ENCODE assay signal across 19 cellular contexts in genomic region chr15:85652457-85652856, GRCh38.
DNase-seq lines count a peak whose midpoint lies in the region; ATAC-seq and TF ChIP-seq lines count a peak whose summit lies in the region.
"Had no signal": no experiment of that assay in that cellular context is flagged by ENCODE, and none has a peak within 500 bp of the region (broad histone marks: within the 10 kb centered on the region; RNA-seq: fewer than 3 reads in every experiment).

No MANE protein-coding gene starts in this region.

- H3K4me1 Mint-ChIP-seq in activated T-cell treated with anti-CD3 and anti-CD28 coated beads, Interleukin-2, amount 50 U/mL, for 72 hours (ENCODE audit: low read depth), result peaks cover 30% of the 10 kb centered on the region
- peaks cover 25% of the 10 kb centered on the region for H3K4me1 Mint-ChIP-seq in activated CD8-positive, alpha-beta T cell treated with anti-CD3 and anti-CD28 coated beads for 36 hours (ENCODE audit: low read depth)
- H3K4me1 Mint-ChIP-seq in immature natural killer cell, result peaks cover 24 to 36% of the 10 kb centered on the region in 2 donors

- H3K27me3 ChIP-seq in skeletal muscle tissue (ENCODE audit: control insufficient read depth in 3 of 3, insufficient read depth in 3 of 3, low read length in 3 of 3), result no peaks in the 10 kb centered on the region
- no peaks in the 10 kb centered on the region for H3K27me3 ChIP-seq in ascending aorta
- H3K27me3 ChIP-seq: body of pancreas, dorsolateral prefrontal cortex had no signal

- H3K36me3 ChIP-seq in skeletal muscle tissue (ENCODE audit: control insufficient read depth in 3 of 3, insufficient read depth in 3 of 3, low read length in 3 of 3) (peaks cover 9 to 17% (median 15%) of the 10 kb centered on the region in 3 donors), ascending aorta (peaks cover 33 to 39% of the 10 kb centered on the region in 2 donors)

- H3K27ac ChIP-seq in skeletal muscle tissue (ENCODE audit: low read depth, low read length) (peak overlapping the region; percentile 1), ascending aorta (no peak overlapping the region)
- H3K27ac ChIP-seq: body of pancreas, dorsolateral prefrontal cortex had no signal

- no peak overlapping the region for H3K4me3 Mint-ChIP-seq in activated T-cell treated with anti-CD3 and anti-CD28 coated beads, Interleukin-2, amount 50 U/mL, for 72 hours
- H3K4me3 Mint-ChIP-seq in activated CD8-positive, alpha-beta T cell treated with anti-CD3 and anti-CD28 coated beads for 36 hours, result no peak overlapping the region
- H3K4me3 Mint-ChIP-seq in immature natural killer cell, result no peak overlapping the region
- H3K4me3 Mint-ChIP-seq: activated CD4-positive, alpha-beta T cell treated with anti-CD3 and anti-CD28 coated beads, Interleukin-2, amount 10 ng/mL, durations not matched to agents 7 days and 5 days; GM23338 had no signal

- no peak for ATAC-seq in activated T-cell treated with anti-CD3 and anti-CD28 coated beads, Interleukin-2, amount 50 U/mL, for 72 hours (replicated peaks in 1 of 2)
- ATAC-seq in activated CD8-positive, alpha-beta T cell treated with anti-CD3 and anti-CD28 coated beads for 36 hours, result no peak
- ATAC-seq: body of pancreas, GM23338, left lobe of liver had no signal

- H3K9ac ChIP-seq in skeletal muscle tissue (ENCODE audit: low read depth in 1 of 3, low read length in 3 of 3), result peak overlapping the region in 1 of 3 donors; percentile 36

- intact Hi-C loops in activated CD8-positive, alpha-beta T cell treated with anti-CD3 and anti-CD28 coated beads for 36 hours (cut with micrococcal nuclease), result no loop called here
- intact Hi-C loops in ascending aorta (cut with DNase I), result no loop called here

- peak overlapping the region; percentile 17 for H3K27ac Mint-ChIP-seq in activated T-cell treated with anti-CD3 and anti-CD28 coated beads, Interleukin-2, amount 50 U/mL, for 72 hours
- H3K27ac Mint-ChIP-seq in activated CD8-positive, alpha-beta T cell treated with anti-CD3 and anti-CD28 coated beads for 36 hours, result peak overlapping the region; percentile 2
- H3K27ac Mint-ChIP-seq in immature natural killer cell, result peak overlapping the region; percentile 51 to 99 (median 74)
- H3K27ac Mint-ChIP-seq: activated CD4-positive, alpha-beta T cell treated with anti-CD3 and anti-CD28 coated beads, Interleukin-2, amount 10 ng/mL, durations not matched to agents 7 days and 5 days; GM23338 had no signal

- CTCF ChIA-PET in activated CD8-positive, alpha-beta T cell treated with anti-CD3 and anti-CD28 coated beads for 36 hours (lab: Charles Lee), result no interaction called here

- no peaks in the 10 kb centered on the region for H3K27me3 Mint-ChIP-seq in activated T-cell treated with anti-CD3 and anti-CD28 coated beads, Interleukin-2, amount 50 U/mL, for 72 hours (ENCODE audit: low read depth)
- no peaks in the 10 kb centered on the region for H3K27me3 Mint-ChIP-seq in activated CD8-positive, alpha-beta T cell treated with anti-CD3 and anti-CD28 coated beads for 36 hours
- H3K27me3 Mint-ChIP-seq in immature natural killer cell (ENCODE audit: low read depth in 3 of 3), result peaks cover 0 to 15% (median 5%) of the 10 kb centered on the region in 3 donors
- H3K27me3 Mint-ChIP-seq: activated CD4-positive, alpha-beta T cell treated with anti-CD3 and anti-CD28 coated beads, Interleukin-2, amount 10 ng/mL, durations not matched to agents 7 days and 5 days had no signal

- H3K36me3 Mint-ChIP-seq in activated T-cell treated with anti-CD3 and anti-CD28 coated beads, Interleukin-2, amount 50 U/mL, for 72 hours (ENCODE audit: insufficient read depth in 2 of 2), result peaks cover 11 to 17% of the 10 kb centered on the region in 2 donors
- peaks cover 26% of the 10 kb centered on the region for H3K36me3 Mint-ChIP-seq in activated CD8-positive, alpha-beta T cell treated with anti-CD3 and anti-CD28 coated beads for 36 hours (ENCODE audit: low read depth)
- peaks cover 0 to 11% (median 8%) of the 10 kb centered on the region in 3 donors for H3K36me3 Mint-ChIP-seq in immature natural killer cell

- POLR2A ChIA-PET in activated CD8-positive, alpha-beta T cell treated with anti-CD3 and anti-CD28 coated beads for 36 hours (lab: Charles Lee), result no interaction called here

- no peaks in the 10 kb centered on the region for H3K9me3 Mint-ChIP-seq in activated T-cell treated with anti-CD3 and anti-CD28 coated beads, Interleukin-2, amount 50 U/mL, for 72 hours
- peaks cover 1% of the 10 kb centered on the region for H3K9me3 Mint-ChIP-seq in activated CD8-positive, alpha-beta T cell treated with anti-CD3 and anti-CD28 coated beads for 36 hours
- no peaks in the 10 kb centered on the region for H3K9me3 Mint-ChIP-seq in immature natural killer cell
- H3K9me3 Mint-ChIP-seq: activated CD4-positive, alpha-beta T cell treated with anti-CD3 and anti-CD28 coated beads, Interleukin-2, amount 10 ng/mL, durations not matched to agents 7 days and 5 days; GM23338 had no signal

- H3K4me1 ChIP-seq in skeletal muscle tissue (ENCODE audit: control insufficient read depth in 3 of 3, insufficient read depth in 3 of 3, low read length in 3 of 3) (peaks cover 10 to 15% (median 12%) of the 10 kb centered on the region in 3 donors), ascending aorta (peaks cover 0 to 20% of the 10 kb centered on the region in 2 donors)
- H3K4me1 ChIP-seq: body of pancreas had no signal

- DNase-seq in activated T-cell treated with anti-CD3 and anti-CD28 coated beads, Interleukin-2, amount 50 U/mL, for 72 hours, result no peak
- no peak for DNase-seq in activated T-cell treated with anti-CD3 and anti-CD28 coated beads, Interleukin-2, amount 50 U/mL, for 48 hours
- DNase-seq in activated CD8-positive, alpha-beta T cell treated with anti-CD3 and anti-CD28 coated beads for 36 hours, result no peak
- DNase-seq in immature natural killer cell (no peak), NCI-H1694 treated with DMSO at 0.1 percent for 48 hours (lab: John Stamatoyannopoulos, UW) (no peak), ascending aorta (ENCODE audit: low spot score in 2 of 2) (no peak)
- DNase-seq in stimulated activated CD4-positive, alpha-beta T cell treated with anti-CD3 and anti-CD28 coated beads, Interleukin-4, amount 100 ng/mL, for 1 hour, result no peak
- DNase-seq: activated CD4-positive, alpha-beta T cell treated with anti-CD3 and anti-CD28 coated beads, Interleukin-2, amount 10 ng/mL, durations not matched to agents 7 days and 5 days; activated naive CD4-positive, alpha-beta T cell treated with anti-CD3 and anti-CD28 coated beads, Interleukin-2, amount 50 U/mL, for 16 hours; body of pancreas; DMS 273 treated with DMSO at 0.1 percent for 48 hours; dorsolateral prefrontal cortex; KBM-7; NCI-H2029; NCI-H446; stimulated activated CD4-positive, alpha-beta T cell treated with anti-CD3 and anti-CD28 coated beads, Interleukin-2, amount 100 ng/mL, for 48 hours had no signal

- no peak for TF ChIP-seq CTCF in activated CD8-positive, alpha-beta T cell treated with anti-CD3 and anti-CD28 coated beads for 36 hours (IDR thresholded peaks at IDR 0.05)
- no peak for TF ChIP-seq CTCF in ascending aorta (IDR thresholded peaks at IDR 0.05)

- H3K9me3 ChIP-seq in skeletal muscle tissue (ENCODE audit: control insufficient read depth in 3 of 3, low read length in 3 of 3), result no peaks in the 10 kb centered on the region
- no peaks in the 10 kb centered on the region for H3K9me3 ChIP-seq in ascending aorta
- H3K9me3 ChIP-seq: body of pancreas had no signal

- H3K4me3 ChIP-seq in skeletal muscle tissue (ENCODE audit: low read length in 3 of 3) (no peak overlapping the region), ascending aorta (no peak overlapping the region)
- H3K4me3 ChIP-seq: body of pancreas, dorsolateral prefrontal cortex, GM23338 had no signal

Comparison
In these comparisons a context has a peak if more than half of its experiments do, and no peak if none do; other contexts are left out.
1. H3K27ac Mint-ChIP-seq: peak in every context shown above with its lines; median percentile 74 in immature natural killer cell; 17 in activated T-cell treated with anti-CD3 and anti-CD28 coated beads, Interleukin-2, amount 50 U/mL, for 72 hours; 2 in activated CD8-positive, alpha-beta T cell treated with anti-CD3 and anti-CD28 coated beads for 36 hours.